ENCODE assay signal across 8 cellular contexts in the genomic region with DNA sequence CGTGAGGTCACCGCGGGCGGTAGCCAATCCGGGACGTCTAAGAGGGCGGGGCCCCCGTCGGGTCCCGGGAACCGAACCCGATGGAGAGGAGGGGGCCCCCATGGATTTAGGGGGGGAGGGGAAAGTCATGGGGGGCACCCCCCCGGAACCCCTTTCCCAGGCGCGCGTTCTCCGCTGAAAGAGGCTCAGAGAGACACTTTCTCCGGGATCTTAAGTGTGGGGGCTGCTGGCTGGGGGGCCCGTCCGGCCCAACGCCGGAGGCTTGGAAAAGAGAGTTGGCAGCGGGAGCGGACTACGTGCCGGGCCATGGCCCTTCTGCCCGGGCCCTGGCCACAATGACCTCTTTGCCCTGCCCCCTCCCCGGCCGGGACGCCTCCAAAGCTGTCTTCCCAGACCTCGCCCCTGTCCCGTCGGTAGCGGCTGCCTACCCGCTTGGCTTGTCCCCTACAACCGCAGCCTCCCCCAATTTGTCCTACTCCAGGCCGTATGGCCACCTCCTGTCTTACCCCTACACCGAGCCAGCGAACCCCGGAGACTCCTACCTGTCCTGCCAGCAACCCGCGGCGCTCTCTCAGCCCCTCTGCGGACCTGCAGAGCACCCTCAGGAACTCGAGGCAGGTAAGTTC. TPM values are rescaled to one million over a fixed set of nuclear protein-coding genes. Genes with fewer than 3 reads are reported as not detected.
DNase-seq lines count a peak whose midpoint lies in the region; ATAC-seq and TF ChIP-seq lines count a peak whose summit lies in the region.

Gene DLX4 (plus strand): TSS at position 57 of the 626 bp plus-strand sequence. CDS start 279 bp downstream, at position 336.

- intact Hi-C loops in upper lobe of right lung (cut with DNase I) = no loop called here

- H3K27ac ChIP-seq in upper lobe of right lung (peak within 1 kb of the TSS; percentile 36), Karpas-422 (ENCODE audit: low read length) (no peak within 1 kb of the TSS)

- no peaks in the 10 kb centered on the region for H4K20me1 ChIP-seq in Karpas-422 (ENCODE audit: insufficient read depth, low read depth, low read length)

- DNase-seq in BJ (ENCODE audit: low read depth) (no peak), HFFc6 (no peak), kidney epithelial cell (ENCODE audit: low read depth) (no peak), upper lobe of right lung (no peak), Karpas-422 (no peak), NCI-H1092 treated with DMSO at 0.1 percent for 48 hours (lab: John Stamatoyannopoulos, UW) (no peak)

- H2AFZ ChIP-seq in Karpas-422 (ENCODE audit: low read length) = no peak within 1 kb of the TSS

- peak within 1 kb of the TSS; percentile 39 for H3K4me3 ChIP-seq in BJ (ENCODE audit: low read depth, low read length)
- peak within 1 kb of the TSS; percentile 40 for H3K4me3 ChIP-seq in kidney epithelial cell (ENCODE audit: low read depth, low read length)
- H3K4me3 ChIP-seq in upper lobe of right lung = peak within 1 kb of the TSS; percentile 60
- H3K4me3 ChIP-seq in Karpas-422 (ENCODE audit: low read length) = no peak within 1 kb of the TSS

- H3K4me2 ChIP-seq in Karpas-422 (ENCODE audit: low read depth, low read length, poor library complexity, severe bottlenecking) = no peak within 1 kb of the TSS

- no peak for ATAC-seq in upper lobe of right lung
- ATAC-seq in GM21529 (IDR thresholded peaks at IDR 0.05; ENCODE audit: unreplicated experiment) = no peak

- H3K36me3 ChIP-seq in BJ (ENCODE audit: control insufficient read depth, insufficient read depth, low read length) = no peaks in the 10 kb centered on the region
- no peaks in the 10 kb centered on the region for H3K36me3 ChIP-seq in kidney epithelial cell (ENCODE audit: control insufficient read depth, insufficient read depth, low read length)
- no peaks in the 10 kb centered on the region for H3K36me3 ChIP-seq in upper lobe of right lung
- H3K36me3 ChIP-seq in Karpas-422 (ENCODE audit: insufficient read depth, low read length) = no peaks in the 10 kb centered on the region

- no peaks in the 10 kb centered on the region for H3K9me3 Mint-ChIP-seq in HFFc6
- no peaks in the 10 kb centered on the region for H3K9me3 Mint-ChIP-seq in activated naive CD8-positive, alpha-beta T cell (ENCODE audit: low read depth)

- no peak for TF ChIP-seq CTCF in BJ (IDR thresholded peaks at IDR 0.05; ENCODE audit: insufficient read depth, low read depth, low read length)
- TF ChIP-seq CTCF in HFFc6 (IDR thresholded peaks at IDR 0.05) = no peak
- TF ChIP-seq CTCF in kidney epithelial cell (IDR thresholded peaks at IDR 0.05; ENCODE audit: insufficient read depth, low read length, poor library complexity, severe bottlenecking) = no peak
- no peak for TF ChIP-seq CTCF in upper lobe of right lung (IDR thresholded peaks at IDR 0.05)

- H3K9ac ChIP-seq in Karpas-422 (ENCODE audit: low read length) = no peak within 1 kb of the TSS

- H3K36me3 Mint-ChIP-seq in HFFc6 (ENCODE audit: low read depth) = peaks cover 2% of the 10 kb centered on the region; the same call in 1 of the 2 replicates
- no peaks in the 10 kb centered on the region for H3K36me3 Mint-ChIP-seq in activated naive CD8-positive, alpha-beta T cell

- H3K27me3 ChIP-seq in BJ (ENCODE audit: control insufficient read depth, insufficient read depth, low read length) = peaks cover 76% of the 10 kb centered on the region
- H3K27me3 ChIP-seq in kidney epithelial cell (ENCODE audit: control insufficient read depth, insufficient read depth, low read length) = peaks cover 97% of the 10 kb centered on the region
- peaks cover 94% of the 10 kb centered on the region for H3K27me3 ChIP-seq in upper lobe of right lung
- H3K27me3 ChIP-seq in Karpas-422 (ENCODE audit: low read length) = no peaks in the 10 kb centered on the region

- H3K4me1 ChIP-seq in upper lobe of right lung (peaks cover 33% of the 10 kb centered on the region), Karpas-422 (ENCODE audit: low read length) (no peaks in the 10 kb centered on the region)

- H3K4me1 Mint-ChIP-seq in HFFc6 (ENCODE audit: low read depth) = no peaks in the 10 kb centered on the region
- H3K4me1 Mint-ChIP-seq in activated naive CD8-positive, alpha-beta T cell (ENCODE audit: low read depth) = peaks cover 52% of the 10 kb centered on the region

- CTCF ChIA-PET in BJ (lab: Yijun Ruan, JAX) = interaction anchor here (1.5 kb wide), 1 partner anchor 17 kb away, joined by 4 read pairs; no protein-coding TSS in a partner anchor

- no peaks in the 10 kb centered on the region for H3K79me2 ChIP-seq in Karpas-422 (ENCODE audit: low read length)

- POLR2A ChIA-PET in BJ (lab: Charles Lee) = no interaction called here

- no peaks in the 10 kb centered on the region for H3K9me3 ChIP-seq in upper lobe of right lung
- no peaks in the 10 kb centered on the region for H3K9me3 ChIP-seq in Karpas-422 (ENCODE audit: low read length)

- no peaks in the 10 kb centered on the region for H3K9me2 ChIP-seq in Karpas-422 (replicated peaks; ENCODE audit: insufficient read depth, low read length)

- H3K4me3 Mint-ChIP-seq in HFFc6 = peak within 1 kb of the TSS; percentile 76
- peak within 1 kb of the TSS; percentile 93 for H3K4me3 Mint-ChIP-seq in activated naive CD8-positive, alpha-beta T cell

- peaks cover 80% of the 10 kb centered on the region for H3K27me3 Mint-ChIP-seq in HFFc6 (ENCODE audit: insufficient read depth)
- peaks cover 54% of the 10 kb centered on the region for H3K27me3 Mint-ChIP-seq in activated naive CD8-positive, alpha-beta T cell

- H3K27ac Mint-ChIP-seq in HFFc6 = peak within 1 kb of the TSS; percentile 16
- peak within 1 kb of the TSS; percentile 90 for H3K27ac Mint-ChIP-seq in activated naive CD8-positive, alpha-beta T cell

RNA-seq across cellular contexts. Expression of gene DLX4, which starts in this region (rescaled TPM):
- polyA plus RNA-seq in BJ (2011; rRNA removed) = 0.18 and 0.29 TPM in 2 replicates
- not detected in 2 replicates for polyA minus RNA-seq in BJ (2011; rRNA and poly(A)+ RNA removed)
- not detected for total RNA-seq in HFFc6 (2021; fragmentation: NEBNext Ultra II Directional; extraction: Animal tissue kit (Norgen Biotek cat#: 25700))
- total RNA-seq in kidney epithelial cell (0.21 and 0.50 TPM in 2 replicates), upper lobe of right lung (2.1 TPM)
- total RNA-seq in Karpas-422 (2014; rRNA removed; shearing (Covaris generic); ENCODE audit: low replicate concordance) = not detected in 2 replicates
